In genomic region chr2:234565842-234566619, GRCh38 we compare ENCODE assay signal across 20 cellular contexts.
A peak's percentile ranks its signal among the peaks of the same experiment; 100 is the strongest.
DNase-seq lines count a peak whose midpoint lies in the region; ATAC-seq and TF ChIP-seq lines count a peak whose summit lies in the region.
"Had no signal": no experiment of that assay in that cellular context is flagged by ENCODE, and none has a peak within 500 bp of the region (broad histone marks: within the 10 kb centered on the region; RNA-seq: fewer than 3 reads in every experiment).

No MANE protein-coding gene starts in this region.

- H2AK9ac ChIP-seq in IMR-90 (replicated peaks; ENCODE audit: low read depth, low read length, poor library complexity) = no peak overlapping the region

- H3K4me2 ChIP-seq in IMR-90 (ENCODE audit: low read depth, low read length) = no peak overlapping the region
- no peak overlapping the region for H3K4me2 ChIP-seq in MM.1S (ENCODE audit: low read depth, low read length)
- H3K4me2 ChIP-seq: GM23338 had no signal

- H2BK15ac ChIP-seq in IMR-90 (ENCODE audit: low read depth, low read length) = peak overlapping the region; percentile 2; the same call in 1 of the 3 replicates

- intact Hi-C loops in IMR-90 (cut with micrococcal nuclease) = loop anchor here (2.0 kb wide), 1 partner anchor 65 kb away; no protein-coding TSS in a partner anchor

- peak overlapping the region; percentile 47 for H2BK20ac ChIP-seq in IMR-90 (ENCODE audit: low read depth, low read length)

- H3K27me3 ChIP-seq in IMR-90 (ENCODE audit: control insufficient read depth, insufficient read depth, low read length) (no peaks in the 10 kb centered on the region), MM.1S (replicated peaks; ENCODE audit: insufficient read depth, low read length) (no peaks in the 10 kb centered on the region), upper lobe of left lung (no peaks in the 10 kb centered on the region)

- DNase-seq in IMR-90 (no peak), astrocyte of the hippocampus (ENCODE audit: low read depth, low spot score) (peak; percentile 49), nephron progenitor cell (no peak), MM.1S (no peak), foreskin melanocyte (no peak), upper lobe of left lung (no peak)
- DNase-seq: CD4-positive, alpha-beta memory T cell; DMS153; EL; HCEC 1CT; KBM-7; MV-4-11; NCI-H187 treated with DMSO at 0.1 percent for 48 hours; NCI-H226; NCI-H82; OCI-M1; SHP77 had no signal

- H2AFZ ChIP-seq in IMR-90 (replicated peaks; ENCODE audit: low read length, poor library complexity) (no peak overlapping the region), MM.1S (ENCODE audit: low read length) (no peak overlapping the region)
- H2AFZ ChIP-seq: GM23338 had no signal

- H3K9ac ChIP-seq in IMR-90 (ENCODE audit: low read depth, low read length) (no peak overlapping the region), MM.1S (ENCODE audit: low read length) (no peak overlapping the region)

- no peak overlapping the region for H3K4me3 Mint-ChIP-seq in nephron progenitor cell
- H3K4me3 Mint-ChIP-seq: CD4-positive, alpha-beta memory T cell; GM23338 had no signal

- H4K8ac ChIP-seq in IMR-90 (ENCODE audit: low read depth in 2 of 2, low read length in 2 of 2) = no peak overlapping the region

- TF ChIP-seq POLR2A in IMR-90 (IDR thresholded peaks at IDR 0.05; ENCODE audit: low read depth, low read length) (no peak), upper lobe of left lung (IDR thresholded peaks at IDR 0.05) (no peak)

- H3K36me3 ChIP-seq in IMR-90 (ENCODE audit: control insufficient read depth, insufficient read depth, low read length) (no peaks in the 10 kb centered on the region), MM.1S (replicated peaks; ENCODE audit: insufficient read depth, low read length) (no peaks in the 10 kb centered on the region), upper lobe of left lung (no peaks in the 10 kb centered on the region)

- no peaks in the 10 kb centered on the region for H3F3A ChIP-seq in MM.1S (ENCODE audit: insufficient read depth, low read length)

- H4K20me1 ChIP-seq in IMR-90 (ENCODE audit: insufficient read depth, low read length) (no peaks in the 10 kb centered on the region), MM.1S (ENCODE audit: insufficient read depth, low read length) (no peaks in the 10 kb centered on the region)

- no peak for TF ChIP-seq EP300 in upper lobe of left lung (IDR thresholded peaks at IDR 0.05)

- H3K9me3 ChIP-seq in IMR-90 (ENCODE audit: control insufficient read depth, insufficient read depth, low read length) (no peaks in the 10 kb centered on the region), MM.1S (replicated peaks; ENCODE audit: insufficient read depth, low read length) (no peaks in the 10 kb centered on the region), upper lobe of left lung (no peaks in the 10 kb centered on the region)

- WGBS in IMR-90 (ENCODE audit: extremely low coverage in 2 of 2, insufficient read length in 1 of 2), 2 experiments = no CpG with 5 or more reads among the region's 10 CpGs
- WGBS in upper lobe of left lung, 2 donors = 71 to 80% methylated on average over 9 to 10 of the region's 10 CpGs

- in situ Hi-C loops in IMR-90 (cut with MboI; ENCODE audit: low sequenced_read_pairs) = no loop called here

- CTCF ChIA-PET in IMR-90 (lab: Yijun Ruan, JAX) = interaction anchor here (1.9 to 2.3 kb wide), 3 partner anchors 68 to 542 kb away, joined by 7 to 10 read pairs (median 8); no protein-coding TSS in a partner anchor

- 0 out of 2 replicates have a peak overlapping the region, but pooled peaks have one; percentile 5 for H4K91ac ChIP-seq in IMR-90 (ENCODE audit: insufficient read depth, low read depth, low read length)

- TF ChIP-seq CTCF in IMR-90 (conservative IDR thresholded peaks at IDR 0.05; ENCODE audit: low read depth, low read length) = no peak
- no peak for TF ChIP-seq CTCF in nephron progenitor cell (IDR thresholded peaks at IDR 0.05)
- no peak for TF ChIP-seq CTCF in MM.1S (IDR thresholded peaks at IDR 0.05; ENCODE audit: low read length)
- no peak for TF ChIP-seq CTCF in upper lobe of left lung (IDR thresholded peaks at IDR 0.05)

- H3K9me1 ChIP-seq in IMR-90 (ENCODE audit: insufficient read depth, low read length) = peaks cover 3% of the 10 kb centered on the region; the same call in 1 of the 2 replicates

- peak overlapping the region; percentile 18 for H3K27ac Mint-ChIP-seq in nephron progenitor cell
- H3K27ac Mint-ChIP-seq: CD4-positive, alpha-beta memory T cell; GM23338 had no signal

- no peak overlapping the region for H3K4me3 ChIP-seq in IMR-90 (ENCODE audit: insufficient read depth, low read depth, low read length)
- H3K4me3 ChIP-seq in MM.1S (ENCODE audit: low read length) = no peak overlapping the region
- H3K4me3 ChIP-seq in upper lobe of left lung = no peak overlapping the region
- H3K4me3 ChIP-seq: GM12878, GM23338 had no signal

- no peak for ATAC-seq in IMR-90 (ENCODE audit: low read depth)
- ATAC-seq in HG03196 (IDR thresholded peaks at IDR 0.05; ENCODE audit: unreplicated experiment) = no peak
- ATAC-seq in upper lobe of left lung (ENCODE audit: low FRiP score in 2 of 2) = no peak
- ATAC-seq: GM12878, GM23338 had no signal

- no peaks in the 10 kb centered on the region for H3K79me1 ChIP-seq in IMR-90 (ENCODE audit: low read depth in 1 of 2, low read length in 2 of 2)

- POLR2A ChIA-PET in IMR-90 (lab: Charles Lee; ENCODE audit: unreplicated experiment) = no interaction called here

- peak overlapping the region; percentile 55 for H4K5ac ChIP-seq in IMR-90 (ENCODE audit: low read depth, low read length)

- H3K36me3 Mint-ChIP-seq in nephron progenitor cell (ENCODE audit: low read depth) = peaks cover 8% of the 10 kb centered on the region
- H3K36me3 Mint-ChIP-seq: CD4-positive, alpha-beta memory T cell had no signal

- H2AK5ac ChIP-seq in IMR-90 (ENCODE audit: low read depth, low read length) = 0 out of 2 replicates have a peak overlapping the region, but pooled peaks have one; percentile 25

- no peak overlapping the region for H3K56ac ChIP-seq in IMR-90 (ENCODE audit: extremely low read depth, insufficient read depth, low read length)

- peaks cover 4% of the 10 kb centered on the region for H3K27me3 Mint-ChIP-seq in nephron progenitor cell (ENCODE audit: low read depth, poor library complexity)

- H2BK120ac ChIP-seq in IMR-90 (ENCODE audit: low read depth, low read length) = peak overlapping the region; percentile 7; the same call in 1 of the 2 replicates

- H3K9me2 ChIP-seq in MM.1S (replicated peaks; ENCODE audit: insufficient read depth, low read length) = no peaks in the 10 kb centered on the region

- H3K14ac ChIP-seq in IMR-90 (replicated peaks; ENCODE audit: low read depth, low read length) = 0 out of 2 replicates have a peak overlapping the region, but pooled peaks have one; percentile 12

- peaks cover 12% of the 10 kb centered on the region for H3K9me3 Mint-ChIP-seq in nephron progenitor cell

- H3K4me1 ChIP-seq in IMR-90 (ENCODE audit: control insufficient read depth, insufficient read depth, low read length) = peaks cover 8% of the 10 kb centered on the region
- no peaks in the 10 kb centered on the region for H3K4me1 ChIP-seq in MM.1S (ENCODE audit: low read length)
- no peaks in the 10 kb centered on the region for H3K4me1 ChIP-seq in upper lobe of left lung

- TF ChIP-seq RAD21 in IMR-90 (IDR thresholded peaks at IDR 0.05; ENCODE audit: low read length) = no peak

- dilution Hi-C loops in IMR-90 (cut with HindIII; ENCODE audit: low sequenced_read_pairs, unreplicated experiment) = loop anchor here (25.0 kb wide), 1 partner anchor 546 kb away; no protein-coding TSS in a partner anchor

- H3K27ac ChIP-seq in IMR-90 (ENCODE audit: insufficient read depth, low read length) (no peak overlapping the region), MM.1S (ENCODE audit: low read length) (no peak overlapping the region), upper lobe of left lung (no peak overlapping the region)

- no peak overlapping the region for H3K23ac ChIP-seq in IMR-90 (ENCODE audit: low read depth, low read length)

- no peaks in the 10 kb centered on the region for H3K79me2 ChIP-seq in MM.1S (ENCODE audit: low read length)

- no TSS peak for BruUV-seq in IMR-90 (replicated peaks; lab: Mats Ljungman, UMichigan)

- H3K4ac ChIP-seq in IMR-90 (ENCODE audit: low read depth, low read length) = peak overlapping the region; percentile 38; the same call in 1 of the 2 replicates

- H3K18ac ChIP-seq in IMR-90 (ENCODE audit: low read depth, low read length) = peak overlapping the region; percentile 82

- no peak overlapping the region for H2BK5ac ChIP-seq in IMR-90 (ENCODE audit: low read depth, low read length, poor library complexity, severe bottlenecking)

- H3K4me1 Mint-ChIP-seq in nephron progenitor cell = peaks cover 12% of the 10 kb centered on the region
- H3K4me1 Mint-ChIP-seq: CD4-positive, alpha-beta memory T cell had no signal

TF ChIP-seq in IMR-90, 13 proteins besides CTCF, POLR2A, EP300 and RAD21:
- TF ChIP-seq RFX5 (IDR thresholded peaks at IDR 0.05; ENCODE audit: low read depth, low read length) (no peak), FOS (IDR thresholded peaks at IDR 0.05; ENCODE audit: low read depth, low read length) (no peak), ELK1 (IDR thresholded peaks at IDR 0.05; ENCODE audit: borderline replicate concordance, low read depth, low read length) (no peak), MXI1 (IDR thresholded peaks at IDR 0.05; ENCODE audit: borderline replicate concordance, low read depth, low read length) (no peak), MAZ (IDR thresholded peaks at IDR 0.05; ENCODE audit: borderline replicate concordance, low read depth, low read length) (no peak), CEBPB (IDR thresholded peaks at IDR 0.05; ENCODE audit: low read depth, low read length) (no peak), MAFK (IDR thresholded peaks at IDR 0.05; ENCODE audit: low read depth, low read length) (no peak), CHD1 (IDR thresholded peaks at IDR 0.05; ENCODE audit: low read depth, low read length) (no peak), RCOR1 (IDR thresholded peaks at IDR 0.05; ENCODE audit: insufficient replicate concordance, low read length) (no peak), SMC3 (IDR thresholded peaks at IDR 0.05; ENCODE audit: low read depth, low read length) (no peak), NFE2L2 (IDR thresholded peaks at IDR 0.05; ENCODE audit: low read depth, low read length) (no peak)
TF ChIP-seq in IMR-90: peak in this region for 0.
